1 cellular context compared by ENCODE assay signal in the genomic region with DNA sequence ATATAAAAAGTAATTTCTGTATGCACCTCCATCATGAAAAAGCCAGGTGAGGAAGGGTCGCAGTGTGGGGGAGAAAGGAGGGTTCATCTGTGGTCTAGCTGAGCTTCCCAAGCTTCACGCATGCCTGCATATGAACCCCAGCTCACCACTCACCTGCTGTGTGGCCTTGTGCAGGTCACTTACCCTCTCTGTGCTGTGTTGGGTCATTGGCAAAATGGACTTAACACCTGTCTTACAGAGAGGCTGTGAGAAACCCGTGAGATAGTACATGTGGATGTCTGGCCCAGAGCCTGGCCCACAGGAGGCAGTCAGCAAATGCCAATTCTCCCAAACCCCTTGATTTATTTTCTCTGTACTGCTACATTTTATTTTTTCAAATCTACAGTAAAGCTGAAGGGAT.
TF ChIP-seq lines count a peak whose summit lies in the region.

No MANE protein-coding gene starts in this region.

TF ChIP-seq in HepG2, 621 proteins besides CTCF, POLR2A, EP300 and RAD21:
- no peak for TF ChIP-seq MAF1 (CRISPR knock-in tag; IDR thresholded peaks at IDR 0.05; ENCODE audit: borderline replicate concordance)
- TF ChIP-seq ZNF768 (CRISPR knock-in tag; IDR thresholded peaks at IDR 0.05): peak; percentile 93
TF ChIP-seq in HepG2: peak in this region for 1.
